Comparison of ENCODE assay signal across 16 cellular contexts in the genomic region with DNA sequence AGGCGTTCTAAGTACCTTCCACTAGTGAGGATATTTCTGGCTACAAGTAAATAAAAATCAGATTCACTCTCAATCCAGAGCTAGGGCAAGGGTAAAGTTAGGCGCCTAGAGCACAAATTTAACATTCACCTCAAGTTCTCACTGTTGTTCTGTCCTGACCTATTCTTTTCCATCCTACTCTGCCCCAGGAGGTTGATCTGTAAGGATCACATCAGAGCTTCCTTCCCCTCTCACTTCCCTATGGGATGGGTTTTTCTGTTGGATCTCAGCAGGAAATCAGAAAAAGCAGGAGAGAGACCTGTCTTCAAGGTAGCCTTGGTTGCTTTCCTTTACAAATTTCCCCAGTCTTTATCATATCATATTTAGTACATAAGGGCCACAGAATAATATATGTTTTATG.
"Had no signal": no experiment of that assay in that cellular context is flagged by ENCODE, and none has a peak within 500 bp of the region (broad histone marks: within the 10 kb centered on the region; RNA-seq: fewer than 3 reads in every experiment).

No MANE protein-coding gene starts in this region.

- H3K4me3 ChIP-seq: colonic mucosa, esophagus muscularis mucosa, gastroesophageal sphincter, heart left ventricle, left lung, lower lobe of right lung had no signal

- H3K4me3 Mint-ChIP-seq: dendritic cell treated with granulocyte-macrophage colony-stimulating factor and Interleukin-4, amounts not matched to agents 40 ng/mL and 50 ng/mL, for 4 days; naive thymus-derived CD4-positive, alpha-beta T cell had no signal

- H3K27me3 Mint-ChIP-seq: dendritic cell treated with granulocyte-macrophage colony-stimulating factor and Interleukin-4, amounts not matched to agents 40 ng/mL and 50 ng/mL, for 4 days; naive thymus-derived CD4-positive, alpha-beta T cell had no signal

- H3K27ac ChIP-seq: colonic mucosa, esophagus muscularis mucosa, foreskin keratinocyte, gastroesophageal sphincter, heart left ventricle, left lung, lower lobe of right lung had no signal

- H3K9me3 ChIP-seq: colonic mucosa, esophagus muscularis mucosa, gastroesophageal sphincter, left lung had no signal

- H3K4me1 Mint-ChIP-seq: naive thymus-derived CD4-positive, alpha-beta T cell had no signal

- ATAC-seq: foreskin keratinocyte; gastroesophageal sphincter; heart left ventricle; left cardiac atrium; left lung; left ventricle myocardium superior; lower lobe of right lung; naive thymus-derived CD4-positive, alpha-beta T cell had no signal

- H3K27me3 ChIP-seq: colonic mucosa, esophagus muscularis mucosa, foreskin keratinocyte, gastroesophageal sphincter, heart left ventricle, left lung had no signal

- H3K36me3 Mint-ChIP-seq: naive thymus-derived CD4-positive, alpha-beta T cell had no signal

- DNase-seq: colonic mucosa; cortex of kidney; effector CD8-positive, alpha-beta T cell; foreskin keratinocyte; heart left ventricle; hippocampal formation; left cardiac atrium; left lung; left ventricle myocardium superior; lower lobe of right lung; mesenchymal stem cell; midbrain; naive thymus-derived CD4-positive, alpha-beta T cell had no signal

- H3K36me3 ChIP-seq: colonic mucosa, esophagus muscularis mucosa, gastroesophageal sphincter, heart left ventricle, left lung, lower lobe of right lung had no signal

- H3K27ac Mint-ChIP-seq: dendritic cell treated with granulocyte-macrophage colony-stimulating factor and Interleukin-4, amounts not matched to agents 40 ng/mL and 50 ng/mL, for 4 days; naive thymus-derived CD4-positive, alpha-beta T cell had no signal
